ENCODE assay signal across 8 cellular contexts in genomic region chr14:20662968-20663731, GRCh38. TPM values are rescaled to one million over a fixed set of nuclear protein-coding genes. Genes with fewer than 3 reads are reported as not detected.
DNase-seq lines count a peak whose midpoint lies in the region; ATAC-seq and TF ChIP-seq lines count a peak whose summit lies in the region.

No MANE protein-coding gene starts in this region.

- H3K4me3 ChIP-seq in OCI-LY1 (ENCODE audit: low read depth, low read length, poor library complexity, severe bottlenecking) = peak overlapping the region; percentile 70
- H3K4me3 ChIP-seq in fibroblast of the aortic adventitia (ENCODE audit: low read depth, low read length) = peak overlapping the region; percentile 42
- peak overlapping the region; percentile 39 to 77 for H3K4me3 ChIP-seq in neuronal stem cell (ENCODE audit: low read length in 2 of 2)

- H3K9me3 ChIP-seq in OCI-LY1 (ENCODE audit: low read length) = no peaks in the 10 kb centered on the region
- H3K9me3 ChIP-seq in neuronal stem cell (replicated peaks in 1 of 2; ENCODE audit: control insufficient read depth in 2 of 2, insufficient read depth in 1 of 2, low read depth in 1 of 2, low read length in 2 of 2) = no peaks in the 10 kb centered on the region

- no peak overlapping the region for H2AFZ ChIP-seq in OCI-LY1 (ENCODE audit: low read length)
- H2AFZ ChIP-seq in neuronal stem cell (ENCODE audit: low read length) = peak overlapping the region; percentile 78

- TF ChIP-seq CTCF in OCI-LY1 (IDR thresholded peaks at IDR 0.05; ENCODE audit: low read length) = peak; percentile 71
- TF ChIP-seq CTCF in fibroblast of the aortic adventitia (IDR thresholded peaks at IDR 0.05; ENCODE audit: insufficient read depth, low read length) = peak; percentile 51

- ATAC-seq in HG03097 (IDR thresholded peaks at IDR 0.05; ENCODE audit: low FRiP score, unreplicated experiment) = peak; percentile 44

- H3K4ac ChIP-seq in neuronal stem cell (ENCODE audit: low read length) = no peak overlapping the region

- no peak overlapping the region for H4K8ac ChIP-seq in neuronal stem cell (ENCODE audit: low read depth, low read length)

- H4K20me1 ChIP-seq in OCI-LY1 (ENCODE audit: insufficient read depth, low read length) = no peaks in the 10 kb centered on the region

- peak overlapping the region; percentile 70 for H3K18ac ChIP-seq in neuronal stem cell (ENCODE audit: low read length)

- no peaks in the 10 kb centered on the region for H3F3A ChIP-seq in OCI-LY1 (ENCODE audit: insufficient read depth, low read length)

- peak overlapping the region; percentile 6 for H2AK5ac ChIP-seq in neuronal stem cell (ENCODE audit: low read depth, low read length)

- H2BK5ac ChIP-seq in neuronal stem cell (ENCODE audit: low read length) = no peak overlapping the region

- H3K27ac ChIP-seq in OCI-LY1 (ENCODE audit: low read depth, low read length, poor library complexity, severe bottlenecking) = no peak overlapping the region
- H3K27ac ChIP-seq in neuronal stem cell (replicated peaks; ENCODE audit: low read length) = no peak overlapping the region

- H3K36me3 ChIP-seq in OCI-LY1 (ENCODE audit: insufficient read depth, low read length) (no peaks in the 10 kb centered on the region), neuronal stem cell (replicated peaks in 1 of 2; ENCODE audit: control insufficient read depth in 2 of 2, insufficient read depth in 2 of 2, low read length in 2 of 2) (no peaks in the 10 kb centered on the region)

- no peak overlapping the region for H2BK15ac ChIP-seq in neuronal stem cell (ENCODE audit: low read length)

- DNase-seq in NCI-H2081 (lab: John Stamatoyannopoulos, UW) (peak; percentile 59 to 65), NCI-H2081 treated with DMSO at 0.1 percent for 48 hours (lab: John Stamatoyannopoulos, UW) (no peak), fibroblast of the aortic adventitia (ENCODE audit: low read depth) (peak; percentile 72), neuronal stem cell (ENCODE audit: low spot score) (peak; percentile 51), superior temporal gyrus (ENCODE audit: extremely low spot score) (peak; percentile 67)
- peak; percentile 77 for DNase-seq in activated T-cell treated with anti-CD3 and anti-CD28 coated beads, Interleukin-2, amount 50 U/mL, for 1 hour

- H3K4me2 ChIP-seq in OCI-LY1 (ENCODE audit: low read length) (peak overlapping the region; percentile 82), neuronal stem cell (ENCODE audit: insufficient read depth, low read length, poor library complexity, severe bottlenecking) (peak overlapping the region; percentile 96)

- H3K9me2 ChIP-seq in OCI-LY1 (ENCODE audit: low read depth, low read length) = no peaks in the 10 kb centered on the region

- no peak overlapping the region for H3K14ac ChIP-seq in neuronal stem cell (ENCODE audit: low read length)

- H3K27me3 ChIP-seq in OCI-LY1 (ENCODE audit: insufficient read depth, low read length) (no peaks in the 10 kb centered on the region), neuronal stem cell (ENCODE audit: control insufficient read depth in 3 of 3, insufficient read depth in 3 of 3, low read depth in 1 of 3, low read length in 3 of 3) (peaks cover 0 to 58% (median 26%) of the 10 kb centered on the region in 3 experiments)

- H3K9ac ChIP-seq in OCI-LY1 (ENCODE audit: low read length) (no peak overlapping the region; the same call in 1 of the 2 replicates), neuronal stem cell (ENCODE audit: low read depth, low read length, poor library complexity) (peak overlapping the region; percentile 18)

- H2BK120ac ChIP-seq in neuronal stem cell (ENCODE audit: low read depth, low read length) = no peak overlapping the region

- H3K4me1 ChIP-seq in OCI-LY1 (ENCODE audit: insufficient read depth, low read length, severe bottlenecking) = peaks cover 51% of the 10 kb centered on the region
- H3K4me1 ChIP-seq in neuronal stem cell (ENCODE audit: control insufficient read depth in 2 of 2, insufficient read depth in 1 of 2, low read depth in 1 of 2, low read length in 2 of 2) = no peaks in the 10 kb centered on the region

- no peaks in the 10 kb centered on the region for H3K79me2 ChIP-seq in OCI-LY1 (ENCODE audit: insufficient read depth, low read length)

- no CpG with 5 or more reads among the region's 31 CpGs for WGBS in neuronal stem cell (ENCODE audit: extremely low coverage in 2 of 2, insufficient read length in 2 of 2, insufficient replicate concordance in 1 of 2), 2 donors

- peak overlapping the region; percentile 67 for H3K23ac ChIP-seq in neuronal stem cell (ENCODE audit: low read depth, low read length, poor library complexity)

- H4K91ac ChIP-seq in neuronal stem cell (ENCODE audit: low read depth, low read length, poor library complexity) = no peak overlapping the region

- H3K79me1 ChIP-seq in neuronal stem cell (ENCODE audit: low read depth, low read length) = no peaks in the 10 kb centered on the region

- H2BK12ac ChIP-seq in neuronal stem cell (ENCODE audit: low read length) = no peak overlapping the region

RNA-seq across cellular contexts. Expression of gene RNASE4, which starts 21.2 kb away (rescaled TPM):
- 4.8 and 24.1 TPM in 2 replicates for total RNA-seq in fibroblast of the aortic adventitia (ENCODE audit: low replicate concordance)
- 3.2 TPM for polyA plus RNA-seq in neuronal stem cell (2013, experiment 1 of 2)
- polyA plus RNA-seq in neuronal stem cell (2013, experiment 2 of 2) = 4.0 TPM

RNA-seq across cellular contexts. Expression of gene OR6S1, which starts 21.7 kb away (rescaled TPM):
- total RNA-seq in fibroblast of the aortic adventitia (ENCODE audit: low replicate concordance) = not detected in 2 replicates
- not detected for polyA plus RNA-seq in neuronal stem cell (2013, experiment 1 of 2)
- polyA plus RNA-seq in neuronal stem cell (2013, experiment 2 of 2) = not detected

RNA-seq across cellular contexts. Expression of gene ANG, which starts 25.4 kb away (rescaled TPM):
- total RNA-seq in fibroblast of the aortic adventitia (ENCODE audit: low replicate concordance) = 4.8 and 11.4 TPM in 2 replicates
- polyA plus RNA-seq in neuronal stem cell (2013, experiment 1 of 2) = 2.3 TPM
- 3.0 TPM for polyA plus RNA-seq in neuronal stem cell (2013, experiment 2 of 2)
